In genomic region chr14:101780887-101781239, GRCh38 we compare ENCODE assay signal across 8 cellular contexts. TPM values are rescaled to one million over a fixed set of nuclear protein-coding genes. Genes with fewer than 3 reads are reported as not detected.
A peak's percentile ranks its signal among the peaks of the same experiment; 100 is the strongest.
DNase-seq lines count a peak whose midpoint lies in the region; ATAC-seq and TF ChIP-seq lines count a peak whose summit lies in the region.

No MANE protein-coding gene starts in this region.

- H3K36me3 Mint-ChIP-seq in glutamatergic neuron (ENCODE audit: unreplicated experiment) (peaks cover 15% of the 10 kb centered on the region), osteocyte (ENCODE audit: unreplicated experiment) (peaks cover 14% of the 10 kb centered on the region)

- H3K27ac Mint-ChIP-seq in glutamatergic neuron (ENCODE audit: unreplicated experiment) = no peak overlapping the region
- H3K27ac Mint-ChIP-seq in osteocyte (ENCODE audit: unreplicated experiment) = no peak overlapping the region

- no peaks in the 10 kb centered on the region for H3K9me2 ChIP-seq in OCI-LY7 (ENCODE audit: insufficient read depth, low read length)

- no peaks in the 10 kb centered on the region for H3K79me2 ChIP-seq in OCI-LY7 (ENCODE audit: insufficient read depth, low read depth, low read length)

- peak overlapping the region; percentile 12 for H3K4me3 ChIP-seq in OCI-LY7 (ENCODE audit: low read depth, low read length, poor library complexity, severe bottlenecking)

- peak overlapping the region; percentile 74; the same call in 1 of the 2 replicates for H3K4me2 ChIP-seq in OCI-LY7 (ENCODE audit: low read length)

- peaks cover 20% of the 10 kb centered on the region for H3K4me1 Mint-ChIP-seq in glutamatergic neuron (ENCODE audit: low read depth, unreplicated experiment)
- H3K4me1 Mint-ChIP-seq in osteocyte (ENCODE audit: unreplicated experiment) = peaks cover 3% of the 10 kb centered on the region

- H3K36me3 ChIP-seq in OCI-LY7 (ENCODE audit: insufficient read depth, low read length) = peaks cover 12% of the 10 kb centered on the region; the same call in 1 of the 2 replicates

- H3K27me3 Mint-ChIP-seq in glutamatergic neuron (ENCODE audit: unreplicated experiment) (peaks cover 7% of the 10 kb centered on the region), osteocyte (ENCODE audit: unreplicated experiment) (peaks cover 26% of the 10 kb centered on the region)

- H3K27ac ChIP-seq in OCI-LY7 (ENCODE audit: low read depth, low read length, poor library complexity, severe bottlenecking) = no peak overlapping the region

- H3K9me3 ChIP-seq in OCI-LY7 (ENCODE audit: low read length) = peaks cover 9% of the 10 kb centered on the region; the same call in 1 of the 2 replicates

- H3K9me3 Mint-ChIP-seq in glutamatergic neuron (ENCODE audit: unreplicated experiment) (peaks cover 4% of the 10 kb centered on the region), osteocyte (ENCODE audit: unreplicated experiment) (no peaks in the 10 kb centered on the region)

- intact Hi-C loops in OCI-LY7 (cut with micrococcal nuclease; ENCODE audit: unreplicated experiment) = no loop called here

- POLR2A ChIA-PET in OCI-LY7 (lab: Charles Lee) = interaction anchor here (0.6 to 1.5 kb wide), 2 partner anchors 10 to 58 kb away, joined by 4 to 5 read pairs; no protein-coding TSS in a partner anchor

- peak; percentile 35 for DNase-seq in AG20443 (ENCODE audit: low spot score)
- no peak for DNase-seq in OCI-LY7 (ENCODE audit: low spot score)
- no peak for DNase-seq in glutamatergic neuron
- no peak for DNase-seq in osteocyte (ENCODE audit: extremely low spot score, unreplicated experiment)
- no peak for DNase-seq in foreskin melanocyte

- TF ChIP-seq CTCF in OCI-LY7 (conservative IDR thresholded peaks at IDR 0.05; ENCODE audit: low read length) (no peak), glutamatergic neuron (IDR thresholded peaks at IDR 0.05; ENCODE audit: partially characterized antibody, unreplicated experiment) (no peak), osteocyte (IDR thresholded peaks at IDR 0.05) (no peak)

- H2AFZ ChIP-seq in OCI-LY7 (ENCODE audit: low read length) = peak overlapping the region; percentile 28; the same call in 1 of the 2 replicates

- H4K20me1 ChIP-seq in OCI-LY7 (ENCODE audit: insufficient read depth, low read length) = no peaks in the 10 kb centered on the region

- H3K4me3 Mint-ChIP-seq in glutamatergic neuron (ENCODE audit: unreplicated experiment) (peak overlapping the region; percentile 63), osteocyte (ENCODE audit: unreplicated experiment) (peak overlapping the region; percentile 72)

- CTCF ChIA-PET in OCI-LY7 (lab: Charles Lee; ENCODE audit: unreplicated experiment) = no interaction called here

- H3K4me1 ChIP-seq in OCI-LY7 (ENCODE audit: insufficient read depth, low read length, poor library complexity, severe bottlenecking) = peaks cover 44% of the 10 kb centered on the region

- BruUV-seq in OCI-LY7 (replicated peaks; lab: Mats Ljungman, UMichigan) = no TSS peak

- ATAC-seq in HG03439 (IDR thresholded peaks at IDR 0.05; ENCODE audit: unreplicated experiment) (no peak), HG02610 (IDR thresholded peaks at IDR 0.05; ENCODE audit: unreplicated experiment) (no peak), HG03354 (IDR thresholded peaks at IDR 0.05; ENCODE audit: poor library complexity, severe bottlenecking, unreplicated experiment) (no peak)

RNA-seq across cellular contexts. Expression of gene PPP2R5C, which starts 19.4 kb away (rescaled TPM):
- total RNA-seq in OCI-LY7 (2014; rRNA removed; shearing (Covaris generic)) = 134 and 161 TPM in 2 replicates
- total RNA-seq in OCI-LY7 (2022) (236 and 264 TPM in 2 replicates), glutamatergic neuron (ENCODE audit: unreplicated experiment) (116 TPM), osteocyte (115 and 116 TPM in 2 replicates)
